In the genomic region with DNA sequence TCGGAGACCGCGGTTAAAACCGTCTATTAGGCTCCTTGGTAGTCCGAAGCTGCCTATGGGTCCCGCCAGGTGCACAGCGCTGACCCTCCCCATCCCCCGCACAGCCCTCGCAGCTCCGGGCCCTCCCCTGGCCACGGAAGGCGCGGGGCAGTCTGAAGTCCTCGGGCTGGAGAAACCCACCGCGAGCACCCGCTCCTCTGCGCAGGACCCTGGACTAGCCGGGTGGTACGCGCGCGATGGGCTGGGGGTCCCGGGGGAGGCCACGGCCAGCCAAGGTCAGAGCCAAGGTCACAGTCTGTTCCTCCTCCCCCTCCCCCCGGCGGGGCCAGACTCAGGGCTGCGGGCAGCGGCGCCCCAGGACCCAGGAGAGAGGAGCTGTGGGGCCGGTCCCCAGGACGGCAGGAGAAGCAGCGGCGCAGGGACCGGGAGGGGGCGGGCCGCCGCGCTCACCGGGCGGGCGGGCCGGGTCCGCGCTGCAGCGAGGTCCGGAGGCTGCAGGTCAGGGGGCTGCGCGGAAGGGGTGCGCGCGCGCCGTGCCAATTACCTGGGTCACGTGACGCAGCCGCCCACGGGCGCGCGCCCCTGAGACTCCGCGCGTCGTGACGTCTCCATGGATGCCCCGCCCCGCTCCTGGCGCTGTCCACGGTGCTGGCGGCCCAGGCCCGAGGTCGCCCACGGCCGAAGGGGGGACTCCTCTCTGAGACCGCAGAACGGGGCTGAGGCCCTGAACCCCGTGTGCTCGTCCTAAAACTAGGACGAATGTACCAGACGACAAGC, we compare ENCODE assay signal across 1 cellular context.
TF ChIP-seq lines count a peak whose summit lies in the region.

OGDHL (minus strand) TSS at position 535 of the 777 bp plus-strand sequence. CDS start 3,731 bp downstream, outside the sequence.

TF ChIP-seq in HepG2, 621 proteins besides CTCF, POLR2A, EP300 and RAD21 (continued from another document and continues in another):
- peak; percentile 61 for TF ChIP-seq ZFY (CRISPR knock-in tag; IDR thresholded peaks at IDR 0.05)
- no peak for TF ChIP-seq MNT (IDR thresholded peaks at IDR 0.05)
- TF ChIP-seq, protein P1, sequence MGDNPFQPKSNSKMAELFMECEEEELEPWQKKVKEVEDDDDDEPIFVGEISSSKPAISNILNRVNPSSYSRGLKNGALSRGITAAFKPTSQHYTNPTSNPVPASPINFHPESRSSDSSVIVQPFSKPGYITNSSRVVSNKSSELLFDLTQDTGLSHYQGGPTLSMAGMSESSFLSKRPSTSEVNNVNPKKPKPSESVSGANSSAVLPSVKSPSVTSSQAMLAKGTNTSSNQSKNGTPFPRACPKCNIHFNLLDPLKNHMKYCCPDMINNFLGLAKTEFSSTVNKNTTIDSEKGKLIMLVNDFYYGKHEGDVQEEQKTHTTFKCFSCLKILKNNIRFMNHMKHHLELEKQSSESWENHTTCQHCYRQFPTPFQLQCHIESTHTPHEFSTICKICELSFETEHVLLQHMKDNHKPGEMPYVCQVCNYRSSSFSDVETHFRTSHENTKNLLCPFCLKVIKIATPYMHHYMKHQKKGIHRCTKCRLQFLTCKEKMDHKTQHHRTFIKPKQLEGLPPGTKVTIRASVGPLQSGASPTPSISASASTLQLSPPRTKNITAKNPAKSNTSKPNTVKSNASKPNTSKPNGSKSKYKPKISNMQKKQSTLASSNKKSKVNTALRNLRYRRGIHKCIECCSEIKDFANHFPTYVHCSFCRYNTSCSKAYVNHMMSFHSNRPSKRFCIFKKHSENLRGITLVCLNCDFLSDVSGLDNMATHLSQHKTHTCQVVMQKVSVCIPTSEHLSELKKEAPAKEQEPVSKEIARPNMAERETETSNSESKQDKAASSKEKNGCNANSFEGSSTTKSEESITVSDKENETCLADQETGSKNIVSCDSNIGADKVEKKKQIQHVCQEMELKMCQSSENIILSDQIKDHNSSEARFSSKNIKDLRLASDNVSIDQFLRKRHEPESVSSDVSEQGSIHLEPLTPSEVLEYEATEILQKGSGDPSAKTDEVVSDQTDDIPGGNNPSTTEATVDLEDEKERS (CRISPR knock-in tag; IDR thresholded peaks at IDR 0.05): peak; percentile 85; the same call in 1 of the 2 replicates
- no peak for TF ChIP-seq ZSCAN5A (CRISPR knock-in tag; IDR thresholded peaks at IDR 0.05; ENCODE audit: borderline replicate concordance)
- 0 out of 2 replicates have a peak, but pooled peaks have one; percentile 80 for TF ChIP-seq ZNF567 (CRISPR knock-in tag; IDR thresholded peaks at IDR 0.05; ENCODE audit: borderline replicate concordance)
- 0 out of 2 replicates have a peak, but pooled peaks have one; percentile 72 for TF ChIP-seq KLF13 (CRISPR knock-in tag; IDR thresholded peaks at IDR 0.05)
- no peak for TF ChIP-seq MAFF (IDR thresholded peaks at IDR 0.05; ENCODE audit: low read depth, low read length)
- peak; percentile 96 for TF ChIP-seq BRCA1 (CRISPR knock-in tag; IDR thresholded peaks at IDR 0.05)
- TF ChIP-seq NFE2 (CRISPR knock-in tag; IDR thresholded peaks at IDR 0.05): no peak
- peak; percentile 33; the same call in 1 of the 2 replicates for TF ChIP-seq NFYB (CRISPR knock-in tag; IDR thresholded peaks at IDR 0.05)
- TF ChIP-seq ZNF205 (CRISPR knock-in tag; IDR thresholded peaks at IDR 0.05): peak; percentile 82; the same call in 1 of the 2 replicates
- TF ChIP-seq KMT2A (CRISPR knock-in tag; IDR thresholded peaks at IDR 0.05): peak; percentile 69
- TF ChIP-seq ZNF382 (CRISPR knock-in tag; IDR thresholded peaks at IDR 0.05; ENCODE audit: borderline replicate concordance): no peak
- TF ChIP-seq MBNL3 (CRISPR knock-in tag; conservative IDR thresholded peaks at IDR 0.05): no peak
- peak; percentile 63 for TF ChIP-seq TEAD3 (CRISPR knock-in tag; optimal IDR thresholded peaks at IDR 0.05; ENCODE audit: borderline replicate concordance)
- no peak; the same call in 1 of the 2 replicates for TF ChIP-seq YEATS4 (CRISPR knock-in tag; IDR thresholded peaks at IDR 0.05; ENCODE audit: borderline replicate concordance)
- TF ChIP-seq ZNF143 (CRISPR knock-in tag; IDR thresholded peaks at IDR 0.05): 0 out of 2 replicates have a peak, but pooled peaks have one; percentile 44
- peak; percentile 99 for TF ChIP-seq ZIK1 (CRISPR knock-in tag; IDR thresholded peaks at IDR 0.05; ENCODE audit: borderline replicate concordance, low read depth)
- TF ChIP-seq ZSCAN31 (CRISPR knock-in tag; IDR thresholded peaks at IDR 0.05; ENCODE audit: low read depth): peak; percentile 94
- peak; percentile 59; the same call in 1 of the 2 replicates for TF ChIP-seq UBTF (CRISPR knock-in tag; IDR thresholded peaks at IDR 0.05)
- no peak for TF ChIP-seq ZNF569 (CRISPR knock-in tag; IDR thresholded peaks at IDR 0.05; ENCODE audit: borderline replicate concordance)
- no peak for TF ChIP-seq NR2F6 (IDR thresholded peaks at IDR 0.05)
- TF ChIP-seq NR2F6 (CRISPR knock-in tag; IDR thresholded peaks at IDR 0.05): peak; percentile 68
- no peak for TF ChIP-seq DMTF1 (CRISPR knock-in tag; IDR thresholded peaks at IDR 0.05)
- TF ChIP-seq JDP2 (CRISPR knock-in tag; IDR thresholded peaks at IDR 0.05; ENCODE audit: borderline replicate concordance): peak; percentile 92
- TF ChIP-seq ZFP36 (IDR thresholded peaks at IDR 0.05; ENCODE audit: borderline replicate concordance, low read depth, low read length, partially characterized antibody): no peak
- TF ChIP-seq ZNF841 (CRISPR knock-in tag; IDR thresholded peaks at IDR 0.05; ENCODE audit: borderline replicate concordance): peak; percentile 93
- peak; percentile 96 for TF ChIP-seq ZNF720 (CRISPR knock-in tag; IDR thresholded peaks at IDR 0.05)
- TF ChIP-seq POGZ (CRISPR knock-in tag; IDR thresholded peaks at IDR 0.05): peak; percentile 80
- TF ChIP-seq CC2D1A (CRISPR knock-in tag; IDR thresholded peaks at IDR 0.05): 0 out of 2 replicates have a peak, but pooled peaks have one; percentile 44
- peak; percentile 95 for TF ChIP-seq ZNF253 (CRISPR knock-in tag; IDR thresholded peaks at IDR 0.05; ENCODE audit: borderline replicate concordance)
- no peak for TF ChIP-seq ELF1 (CRISPR knock-in tag; IDR thresholded peaks at IDR 0.05)
- TF ChIP-seq, protein P2, sequence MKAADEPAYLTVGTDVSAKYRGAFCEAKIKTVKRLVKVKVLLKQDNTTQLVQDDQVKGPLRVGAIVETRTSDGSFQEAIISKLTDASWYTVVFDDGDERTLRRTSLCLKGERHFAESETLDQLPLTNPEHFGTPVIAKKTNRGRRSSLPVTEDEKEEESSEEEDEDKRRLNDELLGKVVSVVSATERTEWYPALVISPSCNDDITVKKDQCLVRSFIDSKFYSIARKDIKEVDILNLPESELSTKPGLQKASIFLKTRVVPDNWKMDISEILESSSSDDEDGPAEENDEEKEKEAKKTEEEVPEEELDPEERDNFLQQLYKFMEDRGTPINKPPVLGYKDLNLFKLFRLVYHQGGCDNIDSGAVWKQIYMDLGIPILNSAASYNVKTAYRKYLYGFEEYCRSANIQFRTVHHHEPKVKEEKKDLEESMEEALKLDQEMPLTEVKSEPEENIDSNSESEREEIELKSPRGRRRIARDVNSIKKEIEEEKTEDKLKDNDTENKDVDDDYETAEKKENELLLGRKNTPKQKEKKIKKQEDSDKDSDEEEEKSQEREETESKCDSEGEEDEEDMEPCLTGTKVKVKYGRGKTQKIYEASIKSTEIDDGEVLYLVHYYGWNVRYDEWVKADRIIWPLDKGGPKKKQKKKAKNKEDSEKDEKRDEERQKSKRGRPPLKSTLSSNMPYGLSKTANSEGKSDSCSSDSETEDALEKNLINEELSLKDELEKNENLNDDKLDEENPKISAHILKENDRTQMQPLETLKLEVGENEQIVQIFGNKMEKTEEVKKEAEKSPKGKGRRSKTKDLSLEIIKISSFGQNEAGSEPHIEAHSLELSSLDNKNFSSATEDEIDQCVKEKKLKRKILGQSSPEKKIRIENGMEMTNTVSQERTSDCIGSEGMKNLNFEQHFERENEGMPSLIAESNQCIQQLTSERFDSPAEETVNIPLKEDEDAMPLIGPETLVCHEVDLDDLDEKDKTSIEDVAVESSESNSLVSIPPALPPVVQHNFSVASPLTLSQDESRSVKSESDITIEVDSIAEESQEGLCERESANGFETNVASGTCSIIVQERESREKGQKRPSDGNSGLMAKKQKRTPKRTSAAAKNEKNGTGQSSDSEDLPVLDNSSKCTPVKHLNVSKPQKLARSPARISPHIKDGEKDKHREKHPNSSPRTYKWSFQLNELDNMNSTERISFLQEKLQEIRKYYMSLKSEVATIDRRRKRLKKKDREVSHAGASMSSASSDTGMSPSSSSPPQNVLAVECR (CRISPR knock-in tag; IDR thresholded peaks at IDR 0.05; ENCODE audit: borderline replicate concordance): peak; percentile 76; the same call in 1 of the 2 replicates
- TF ChIP-seq, protein P3, sequence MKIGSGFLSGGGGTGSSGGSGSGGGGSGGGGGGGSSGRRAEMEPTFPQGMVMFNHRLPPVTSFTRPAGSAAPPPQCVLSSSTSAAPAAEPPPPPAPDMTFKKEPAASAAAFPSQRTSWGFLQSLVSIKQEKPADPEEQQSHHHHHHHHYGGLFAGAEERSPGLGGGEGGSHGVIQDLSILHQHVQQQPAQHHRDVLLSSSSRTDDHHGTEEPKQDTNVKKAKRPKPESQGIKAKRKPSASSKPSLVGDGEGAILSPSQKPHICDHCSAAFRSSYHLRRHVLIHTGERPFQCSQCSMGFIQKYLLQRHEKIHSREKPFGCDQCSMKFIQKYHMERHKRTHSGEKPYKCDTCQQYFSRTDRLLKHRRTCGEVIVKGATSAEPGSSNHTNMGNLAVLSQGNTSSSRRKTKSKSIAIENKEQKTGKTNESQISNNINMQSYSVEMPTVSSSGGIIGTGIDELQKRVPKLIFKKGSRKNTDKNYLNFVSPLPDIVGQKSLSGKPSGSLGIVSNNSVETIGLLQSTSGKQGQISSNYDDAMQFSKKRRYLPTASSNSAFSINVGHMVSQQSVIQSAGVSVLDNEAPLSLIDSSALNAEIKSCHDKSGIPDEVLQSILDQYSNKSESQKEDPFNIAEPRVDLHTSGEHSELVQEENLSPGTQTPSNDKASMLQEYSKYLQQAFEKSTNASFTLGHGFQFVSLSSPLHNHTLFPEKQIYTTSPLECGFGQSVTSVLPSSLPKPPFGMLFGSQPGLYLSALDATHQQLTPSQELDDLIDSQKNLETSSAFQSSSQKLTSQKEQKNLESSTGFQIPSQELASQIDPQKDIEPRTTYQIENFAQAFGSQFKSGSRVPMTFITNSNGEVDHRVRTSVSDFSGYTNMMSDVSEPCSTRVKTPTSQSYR (CRISPR knock-in tag; IDR thresholded peaks at IDR 0.05; ENCODE audit: borderline replicate concordance): peak; percentile 78
